9 cellular contexts compared by ENCODE assay signal in the genomic region with DNA sequence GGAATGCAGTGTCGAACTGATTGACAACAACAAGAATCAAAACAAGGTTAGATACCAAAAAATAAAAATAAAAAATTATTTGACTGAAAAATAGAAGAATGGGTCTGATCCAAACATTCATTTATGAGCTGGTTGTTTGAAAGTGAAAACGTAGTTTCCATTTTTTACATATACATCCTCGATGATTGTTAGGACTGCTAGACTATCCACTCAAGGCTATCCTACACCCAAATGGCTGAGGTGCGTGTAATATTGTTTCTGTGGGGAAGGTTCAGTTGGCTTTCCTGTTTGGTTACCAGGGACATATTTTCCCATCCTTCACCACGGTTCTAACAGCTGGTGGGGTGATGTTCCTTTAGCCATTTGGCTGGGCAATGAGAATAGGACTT.
DNase-seq lines count a peak whose midpoint lies in the region; ATAC-seq and TF ChIP-seq lines count a peak whose summit lies in the region.
"Had no signal": no experiment of that assay in that cellular context is flagged by ENCODE, and none has a peak within 500 bp of the region (broad histone marks: within the 10 kb centered on the region; RNA-seq: fewer than 3 reads in every experiment).

No MANE protein-coding gene starts in this region.

- H3K9me3 Mint-ChIP-seq in activated CD4-positive, alpha-beta T cell treated with anti-CD3 and anti-CD28 coated beads, Interleukin-2, amount 10 ng/mL, durations not matched to agents 7 days and 5 days = peaks cover 32% of the 10 kb centered on the region
- H3K9me3 Mint-ChIP-seq in chondrocyte (ENCODE audit: low read depth) = peaks cover 13% of the 10 kb centered on the region
- peaks cover 23 to 42% of the 10 kb centered on the region in 2 donors for H3K9me3 Mint-ChIP-seq in stimulated activated naive CD8-positive, alpha-beta T cell treated with anti-CD3 and anti-CD28 coated beads, Interleukin-15, amount 100 ng/mL, for 72 hours

- H3K4me1 Mint-ChIP-seq in activated CD4-positive, alpha-beta T cell treated with anti-CD3 and anti-CD28 coated beads, Interleukin-2, amount 10 ng/mL, durations not matched to agents 7 days and 5 days = peaks cover 18% of the 10 kb centered on the region
- H3K4me1 Mint-ChIP-seq in chondrocyte (ENCODE audit: low read depth) = peaks cover 40% of the 10 kb centered on the region
- H3K4me1 Mint-ChIP-seq in stimulated activated naive CD8-positive, alpha-beta T cell treated with anti-CD3 and anti-CD28 coated beads, Interleukin-15, amount 100 ng/mL, for 72 hours = peaks cover 37% of the 10 kb centered on the region

- TF ChIP-seq CTCF in chondrocyte (IDR thresholded peaks at IDR 0.05) = no peak

- H3K27ac Mint-ChIP-seq in activated CD4-positive, alpha-beta T cell treated with anti-CD3 and anti-CD28 coated beads, Interleukin-2, amount 10 ng/mL, durations not matched to agents 7 days and 5 days = peak overlapping the region; percentile 74
- peak overlapping the region; percentile 83 for H3K27ac Mint-ChIP-seq in chondrocyte (ENCODE audit: unreplicated experiment)
- peak overlapping the region; percentile 94 to 99 for H3K27ac Mint-ChIP-seq in stimulated activated naive CD8-positive, alpha-beta T cell treated with anti-CD3 and anti-CD28 coated beads, Interleukin-15, amount 100 ng/mL, for 72 hours

- peak overlapping the region; percentile 31 for H3K4me3 Mint-ChIP-seq in activated CD4-positive, alpha-beta T cell treated with anti-CD3 and anti-CD28 coated beads, Interleukin-2, amount 10 ng/mL, durations not matched to agents 7 days and 5 days
- H3K4me3 Mint-ChIP-seq in chondrocyte (ENCODE audit: unreplicated experiment) = no peak overlapping the region
- peak overlapping the region; percentile 86 to 87 for H3K4me3 Mint-ChIP-seq in stimulated activated naive CD8-positive, alpha-beta T cell treated with anti-CD3 and anti-CD28 coated beads, Interleukin-15, amount 100 ng/mL, for 72 hours

- DNase-seq in activated CD4-positive, alpha-beta T cell treated with anti-CD3 and anti-CD28 coated beads, Interleukin-2, amount 10 ng/mL, durations not matched to agents 7 days and 5 days = no peak
- DNase-seq in activated CD4-positive, alpha-beta T cell treated with anti-CD3 and anti-CD28 coated beads for 1 hour = no peak
- no peak for DNase-seq in chondrocyte (ENCODE audit: low spot score)
- no peak for DNase-seq in stimulated activated naive CD8-positive, alpha-beta T cell treated with anti-CD3 and anti-CD28 coated beads, Interleukin-15, amount 100 ng/mL, for 72 hours
- DNase-seq in COR-L47 (lab: John Stamatoyannopoulos, UW) = no peak
- no peak for DNase-seq in amniotic stem cell (lab: John Stamatoyannopoulos, UW)
- DNase-seq in DMS53 treated with DMSO at 0.1 percent for 48 hours (lab: John Stamatoyannopoulos, UW; ENCODE audit: unreplicated experiment) = no peak
- DNase-seq: NCI-H2171 treated with DMSO at 0.1 percent for 48 hours had no signal

- peak; percentile 28 for ATAC-seq in HG03342 (IDR thresholded peaks at IDR 0.05; ENCODE audit: unreplicated experiment)
- peak; percentile 4 for ATAC-seq in stimulated activated naive CD8-positive, alpha-beta T cell treated with anti-CD3 and anti-CD28 coated beads, Interleukin-15, amount 100 ng/mL, for 72 hours

- peaks cover 24% of the 10 kb centered on the region for H3K36me3 Mint-ChIP-seq in activated CD4-positive, alpha-beta T cell treated with anti-CD3 and anti-CD28 coated beads, Interleukin-2, amount 10 ng/mL, durations not matched to agents 7 days and 5 days (ENCODE audit: low read depth)
- H3K36me3 Mint-ChIP-seq in chondrocyte (ENCODE audit: low read depth) = peaks cover 7% of the 10 kb centered on the region

- CTCF ChIA-PET in activated CD4-positive, alpha-beta T cell treated with anti-CD3 and anti-CD28 coated beads, Interleukin-2, amount 10 ng/mL, durations not matched to agents 7 days and 5 days (lab: Charles Lee) = interaction anchor here (0.8 to 1.3 kb wide), 3 partner anchors 9 to 120 kb away, joined by 4 read pairs; no protein-coding TSS in a partner anchor

- POLR2A ChIA-PET in activated CD4-positive, alpha-beta T cell treated with anti-CD3 and anti-CD28 coated beads, Interleukin-2, amount 10 ng/mL, durations not matched to agents 7 days and 5 days (lab: Charles Lee) = no interaction called here

- H3K27me3 Mint-ChIP-seq in activated CD4-positive, alpha-beta T cell treated with anti-CD3 and anti-CD28 coated beads, Interleukin-2, amount 10 ng/mL, durations not matched to agents 7 days and 5 days = peaks cover 1% of the 10 kb centered on the region
- H3K27me3 Mint-ChIP-seq in chondrocyte (ENCODE audit: low read depth) = no peaks in the 10 kb centered on the region
- H3K27me3 Mint-ChIP-seq in stimulated activated naive CD8-positive, alpha-beta T cell treated with anti-CD3 and anti-CD28 coated beads, Interleukin-15, amount 100 ng/mL, for 72 hours = no peaks in the 10 kb centered on the region
